8 cellular contexts compared by ENCODE assay signal in the genomic region with DNA sequence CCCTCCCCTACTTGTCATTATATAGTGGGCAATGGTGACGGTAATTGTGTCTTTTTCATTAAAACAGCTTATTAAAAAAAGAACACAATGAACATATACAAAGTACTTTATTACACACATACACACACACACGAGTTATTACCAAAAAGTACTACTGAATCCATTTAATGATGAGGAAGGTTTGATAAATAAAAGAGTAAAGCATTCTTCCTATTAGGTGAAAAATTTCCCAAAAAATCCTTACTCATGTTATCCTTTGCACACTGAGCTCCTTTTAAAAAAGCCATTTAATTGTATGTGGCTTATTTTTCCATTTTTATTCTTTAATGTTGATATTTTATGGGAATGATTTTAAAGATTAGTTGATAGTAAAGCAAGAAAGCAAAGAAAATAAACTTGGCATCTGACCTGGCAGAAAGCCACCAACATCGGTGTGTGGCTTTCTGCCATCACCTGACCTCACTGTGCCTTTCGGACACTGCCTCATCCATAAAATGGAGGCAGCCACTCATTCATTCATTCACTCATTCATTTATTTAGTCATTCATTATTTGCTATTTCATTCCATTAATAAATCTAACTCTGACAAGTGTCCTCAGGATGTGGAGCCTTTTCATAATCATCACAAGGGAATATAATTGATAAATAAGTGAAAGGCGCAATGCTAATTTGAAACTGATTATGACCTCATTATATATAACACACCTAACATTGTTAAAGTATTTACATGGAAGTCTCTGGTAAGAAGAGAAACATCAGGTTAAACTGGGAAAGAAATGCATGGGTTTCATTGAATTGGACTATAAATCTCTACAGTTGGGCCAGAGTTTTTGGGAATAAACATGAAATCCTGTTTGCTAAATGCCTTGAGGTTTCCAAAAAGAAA. TPM values are rescaled to one million over a fixed set of nuclear protein-coding genes. Genes with fewer than 3 reads are reported as not detected.
DNase-seq lines count a peak whose midpoint lies in the region; ATAC-seq and TF ChIP-seq lines count a peak whose summit lies in the region.

No MANE protein-coding gene starts in this region.

- TF ChIP-seq POLR2A in GM18505 (IDR thresholded peaks at IDR 0.05; ENCODE audit: borderline replicate concordance, extremely low read depth, insufficient read depth, insufficient read length), result no peak

- peaks cover 0 to 4% (median 0%) of the 10 kb centered on the region in 11 experiments; a peak in 1 of 22 replicates for H3K36me3 ChIP-seq in BLaER1 treated with 17β-estradiol and CSF1 and Interleukin-3, amounts not matched to agents 10 nM and 100 nM
- H3K36me3 ChIP-seq in HUES48 (ENCODE audit: control insufficient read depth, insufficient read depth, low read length), result no peaks in the 10 kb centered on the region

- H3K4me2 ChIP-seq in BLaER1 treated with 17β-estradiol and CSF1 and Interleukin-3, amounts not matched to agents 10 nM and 100 nM, result peak overlapping the region; percentile 73 to 95 (median 87)

- H3K9me3 Mint-ChIP-seq in central memory CD8-positive, alpha-beta T cell, result no peaks in the 10 kb centered on the region
- H3K9me3 Mint-ChIP-seq in naive thymus-derived CD8-positive, alpha-beta T cell, result peaks cover 0 to 2% (median 0%) of the 10 kb centered on the region in 9 donors

- H3K9ac ChIP-seq in BLaER1 treated with 17β-estradiol and CSF1 and Interleukin-3, amounts not matched to agents 10 nM and 100 nM, result peak overlapping the region in 10 of 11 experiments; percentile 64 to 88 (median 78); a peak in 18 of 22 replicates
- H3K9ac ChIP-seq in HUES48 (ENCODE audit: low read depth, low read length), result no peak overlapping the region

- peak overlapping the region in 10 of 11 experiments; percentile 52 to 74 (median 64); a peak in 19 of 22 replicates for H3K27ac ChIP-seq in BLaER1 treated with 17β-estradiol and CSF1 and Interleukin-3, amounts not matched to agents 10 nM and 100 nM
- no peak overlapping the region for H3K27ac ChIP-seq in HUES48 (ENCODE audit: low read depth, low read length)

- H3K4me1 Mint-ChIP-seq in central memory CD8-positive, alpha-beta T cell, result peaks cover 12% of the 10 kb centered on the region
- H3K4me1 Mint-ChIP-seq in naive thymus-derived CD8-positive, alpha-beta T cell, result peaks cover 8 to 27% (median 22%) of the 10 kb centered on the region in 4 donors

- H4K20me1 ChIP-seq in BLaER1 treated with 17β-estradiol and CSF1 and Interleukin-3, amounts not matched to agents 10 nM and 100 nM, result no peaks in the 10 kb centered on the region

- no peak for ATAC-seq in central memory CD8-positive, alpha-beta T cell (replicated peaks; ENCODE audit: extremely low read depth, poor library complexity, severe bottlenecking)
- ATAC-seq in naive thymus-derived CD8-positive, alpha-beta T cell, result no peak
- no peak for ATAC-seq in GM18505 (IDR thresholded peaks at IDR 0.05; ENCODE audit: unreplicated experiment)

- H3K36me3 Mint-ChIP-seq in central memory CD8-positive, alpha-beta T cell (ENCODE audit: insufficient read depth), result no peaks in the 10 kb centered on the region
- no peaks in the 10 kb centered on the region for H3K36me3 Mint-ChIP-seq in naive thymus-derived CD8-positive, alpha-beta T cell

- H3K4me3 ChIP-seq in BLaER1 treated with 17β-estradiol and CSF1 and Interleukin-3, amounts not matched to agents 10 nM and 100 nM, result peak overlapping the region; percentile 71 to 88 (median 76); a peak in 19 of 20 replicates
- peak overlapping the region; percentile 72 for H3K4me3 ChIP-seq in HUES48 (ENCODE audit: low read depth, low read length)

- no peaks in the 10 kb centered on the region; a peak in 2 of 22 replicates for H3K27me3 ChIP-seq in BLaER1 treated with 17β-estradiol and CSF1 and Interleukin-3, amounts not matched to agents 10 nM and 100 nM
- H3K27me3 ChIP-seq in HUES48 (ENCODE audit: control insufficient read depth, insufficient read depth, low read length), result peaks cover 21% of the 10 kb centered on the region

- peaks cover 47% of the 10 kb centered on the region for H3K27me3 Mint-ChIP-seq in central memory CD8-positive, alpha-beta T cell
- H3K27me3 Mint-ChIP-seq in naive thymus-derived CD8-positive, alpha-beta T cell, result peaks cover 0 to 26% (median 0%) of the 10 kb centered on the region in 5 donors

- no peak overlapping the region for H3K27ac Mint-ChIP-seq in central memory CD8-positive, alpha-beta T cell (ENCODE audit: low read depth)
- H3K27ac Mint-ChIP-seq in naive thymus-derived CD8-positive, alpha-beta T cell, result peak overlapping the region in 4 of 10 donors; percentile 38 to 92 (median 88)

- no peak for DNase-seq in central memory CD8-positive, alpha-beta T cell (ENCODE audit: low spot score in 2 of 2)
- no peak for DNase-seq in naive thymus-derived CD8-positive, alpha-beta T cell
- DNase-seq in iPS-NIHi11 (ENCODE audit: low spot score), result no peak
- DNase-seq in NCI-H1930 (lab: John Stamatoyannopoulos, UW), result no peak
- no peak for DNase-seq in AML-193 (lab: John Stamatoyannopoulos, UW)

- POLR2A ChIA-PET in naive thymus-derived CD8-positive, alpha-beta T cell (lab: Charles Lee), result interaction anchor here (0.8 to 1.7 kb wide), 2 partner anchors 12 to 41 kb away, joined by 3 to 11 read pairs; no protein-coding TSS in a partner anchor

- peaks cover 24 to 53% (median 38%) of the 10 kb centered on the region in 10 experiments for H3K4me1 ChIP-seq in BLaER1 treated with 17β-estradiol and CSF1 and Interleukin-3, amounts not matched to agents 10 nM and 100 nM
- peaks cover 37% of the 10 kb centered on the region for H3K4me1 ChIP-seq in HUES48 (ENCODE audit: control insufficient read depth, insufficient read depth, low read length)

- H3K4me3 Mint-ChIP-seq in central memory CD8-positive, alpha-beta T cell, result peak overlapping the region; percentile 72
- H3K4me3 Mint-ChIP-seq in naive thymus-derived CD8-positive, alpha-beta T cell, result peak overlapping the region; percentile 86 to 96 (median 93)

- H3K9me3 ChIP-seq in BLaER1 treated with 17β-estradiol and CSF1 and Interleukin-3, amounts not matched to agents 10 nM and 100 nM (replicated peaks in 1 of 11), result peaks cover 17 to 37% (median 26%) of the 10 kb centered on the region in 11 experiments
- H3K9me3 ChIP-seq in HUES48 (ENCODE audit: control insufficient read depth, insufficient read depth, low read length), result no peaks in the 10 kb centered on the region

RNA-seq across cellular contexts. Expression of a gene that starts 0.7 kb away (rescaled TPM):
- total RNA-seq in naive thymus-derived CD8-positive, alpha-beta T cell, result 10 to 100 TPM; 22.2 to 23.5 TPM
- polyA plus RNA-seq in naive thymus-derived CD8-positive, alpha-beta T cell, result 1 to 10 TPM; 3.7 to 9.0 (median 6.0) TPM
